15 cellular contexts compared by ENCODE assay signal in genomic region chr7:155660758-155661093, GRCh38. TPM values are rescaled to one million over a fixed set of nuclear protein-coding genes. Genes with fewer than 3 reads are reported as not detected.
DNase-seq lines count a peak whose midpoint lies in the region; ATAC-seq and TF ChIP-seq lines count a peak whose summit lies in the region.
"Had no signal": no experiment of that assay in that cellular context is flagged by ENCODE, and none has a peak within 500 bp of the region (broad histone marks: within the 10 kb centered on the region; RNA-seq: fewer than 3 reads in every experiment).

No MANE protein-coding gene starts in this region.

- peaks cover 8% of the 10 kb centered on the region for H3K4me1 ChIP-seq in OCI-LY3 (ENCODE audit: low read length)
- H3K4me1 ChIP-seq: HAP-1 had no signal

- H4K20me1 ChIP-seq in OCI-LY3 (ENCODE audit: insufficient read depth, low read length) = peaks cover 95% of the 10 kb centered on the region

- peaks cover 31% of the 10 kb centered on the region for H3K36me3 Mint-ChIP-seq in mesothelial cell of epicardium

- no peak overlapping the region for H3K9ac ChIP-seq in OCI-LY3 (ENCODE audit: low read length)

- ATAC-seq in GM18502 (IDR thresholded peaks at IDR 0.05; ENCODE audit: poor library complexity, unreplicated experiment) (peak; percentile 65), GM19395 (IDR thresholded peaks at IDR 0.05; ENCODE audit: unreplicated experiment) (peak; percentile 76), HG02870 (IDR thresholded peaks at IDR 0.05; ENCODE audit: unreplicated experiment) (peak; percentile 85)
- ATAC-seq: gastrocnemius medialis, Panc1 had no signal

- no peaks in the 10 kb centered on the region for H3K9me3 ChIP-seq in OCI-LY3 (ENCODE audit: insufficient read depth, low read length)
- H3K9me3 ChIP-seq: gastrocnemius medialis, HAP-1 had no signal

- peaks cover 24% of the 10 kb centered on the region for H3K9me3 Mint-ChIP-seq in mesothelial cell of epicardium
- H3K9me3 Mint-ChIP-seq: central memory CD8-positive, alpha-beta T cell had no signal

- no peak overlapping the region for H3K27ac ChIP-seq in OCI-LY3 (ENCODE audit: low read length)
- no peak overlapping the region for H3K27ac ChIP-seq in substantia nigra (ENCODE audit: low read depth, low read length, poor library complexity, severe bottlenecking)
- H3K27ac ChIP-seq: gastrocnemius medialis, skin epidermis had no signal

- no peak for TF ChIP-seq CTCF in OCI-LY3 (IDR thresholded peaks at IDR 0.05; ENCODE audit: low read depth, low read length)
- no peak for TF ChIP-seq CTCF in mesothelial cell of epicardium (IDR thresholded peaks at IDR 0.05; ENCODE audit: unreplicated experiment)

- 0 out of 2 replicates have a peak overlapping the region, but pooled peaks have one; percentile 8 for H3K4me2 ChIP-seq in OCI-LY3 (ENCODE audit: low read length)

- H3K27me3 Mint-ChIP-seq in mesothelial cell of epicardium (ENCODE audit: low read depth) = no peaks in the 10 kb centered on the region
- H3K27me3 Mint-ChIP-seq: central memory CD8-positive, alpha-beta T cell had no signal

- no peak for DNase-seq in retina
- no peak for DNase-seq in NK-92 (lab: John Stamatoyannopoulos, UW; ENCODE audit: unreplicated experiment)
- DNase-seq in mesothelial cell of epicardium (ENCODE audit: low spot score in 2 of 2, unreplicated experiment in 2 of 2) = no peak
- no peak for DNase-seq in substantia nigra (lab: John Stamatoyannopoulos, UW)
- DNase-seq: gastrocnemius medialis; NCI-H1417; stimulated activated naive CD4-positive, alpha-beta T cell had no signal

- no peak overlapping the region for H3K4me3 Mint-ChIP-seq in mesothelial cell of epicardium
- H3K4me3 Mint-ChIP-seq: central memory CD8-positive, alpha-beta T cell had no signal

- peaks cover 17% of the 10 kb centered on the region for H3K4me1 Mint-ChIP-seq in mesothelial cell of epicardium

- H2AFZ ChIP-seq in OCI-LY3 (ENCODE audit: low read depth, low read length) = no peak overlapping the region

- peaks cover 16% of the 10 kb centered on the region for H3K36me3 ChIP-seq in OCI-LY3 (replicated peaks; ENCODE audit: low read depth, low read length)
- H3K36me3 ChIP-seq: gastrocnemius medialis, HAP-1 had no signal

- no peak overlapping the region for H3K27ac Mint-ChIP-seq in mesothelial cell of epicardium

- no peak overlapping the region for H3K4me3 ChIP-seq in OCI-LY3 (ENCODE audit: low read length)
- H3K4me3 ChIP-seq: gastrocnemius medialis, HAP-1, skin epidermis had no signal

- H3K79me2 ChIP-seq in OCI-LY3 (ENCODE audit: low read length) = peaks cover 99% of the 10 kb centered on the region

- H3K27me3 ChIP-seq in OCI-LY3 (ENCODE audit: low read depth, low read length) = no peaks in the 10 kb centered on the region
- H3K27me3 ChIP-seq: gastrocnemius medialis had no signal

RNA-seq across cellular contexts. Expression of gene RBM33, which starts 16.3 kb away (rescaled TPM):
- 83.4 to 91.9 TPM (median 91.5 TPM) in 3 replicates for total RNA-seq in mesothelial cell of epicardium
